ENCODE assay signal across 13 cellular contexts in the genomic region with DNA sequence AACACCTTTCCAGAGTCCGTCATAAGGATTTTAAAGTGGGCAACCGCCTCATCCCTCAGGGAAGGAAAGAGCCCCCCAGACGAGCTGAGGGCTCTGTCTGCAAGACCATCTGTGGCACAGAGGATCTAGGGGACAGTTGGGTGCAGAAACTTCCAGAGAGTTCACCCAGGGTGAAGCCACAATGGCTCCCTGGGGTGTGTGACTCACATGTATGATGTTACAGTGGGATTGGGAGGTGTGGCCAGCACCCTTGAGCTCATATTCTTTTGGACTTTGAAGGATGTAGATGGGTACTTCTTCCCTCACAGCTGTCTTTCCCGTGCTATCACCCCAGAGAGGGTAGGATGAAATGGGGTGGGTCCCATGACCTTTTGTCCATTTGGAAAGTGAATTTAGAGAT.
A peak's percentile ranks its signal among the peaks of the same experiment; 100 is the strongest.
DNase-seq lines count a peak whose midpoint lies in the region; ATAC-seq and TF ChIP-seq lines count a peak whose summit lies in the region.
"Had no signal": no experiment of that assay in that cellular context is flagged by ENCODE, and none has a peak within 500 bp of the region (broad histone marks: within the 10 kb centered on the region; RNA-seq: fewer than 3 reads in every experiment).

No MANE protein-coding gene starts in this region.

- 59% methylated on average over 4 of the region's 4 CpGs for WGBS in mesenchymal stem cell

- H4K8ac ChIP-seq in mesenchymal stem cell (ENCODE audit: low read length), result no peak overlapping the region

- H3K27ac Mint-ChIP-seq in activated CD8-positive, alpha-beta T cell treated with anti-CD3 and anti-CD28 coated beads, Interleukin-2, amount 10 ng/mL, durations not matched to agents 7 days and 5 days, result no peak overlapping the region
- H3K27ac Mint-ChIP-seq: CD4-positive, alpha-beta T cell had no signal

- H3K27me3 Mint-ChIP-seq in activated CD8-positive, alpha-beta T cell treated with anti-CD3 and anti-CD28 coated beads, Interleukin-2, amount 10 ng/mL, durations not matched to agents 7 days and 5 days (ENCODE audit: low read depth), result peaks cover 41% of the 10 kb centered on the region

- no peak overlapping the region for H2AK5ac ChIP-seq in mesenchymal stem cell (ENCODE audit: low read length, severe bottlenecking)

- no peak overlapping the region for H3K4me3 ChIP-seq in BLaER1 treated with 17β-estradiol and CSF1 and Interleukin-3, amounts not matched to agents 10 nM and 100 nM
- H3K4me3 ChIP-seq in mesenchymal stem cell (ENCODE audit: insufficient read depth in 1 of 2, low read depth in 1 of 2, low read length in 2 of 2), result no peak overlapping the region

- no peaks in the 10 kb centered on the region for H3K36me3 Mint-ChIP-seq in activated CD8-positive, alpha-beta T cell treated with anti-CD3 and anti-CD28 coated beads, Interleukin-2, amount 10 ng/mL, durations not matched to agents 7 days and 5 days (ENCODE audit: low read depth)

- no peaks in the 10 kb centered on the region for H3K36me3 ChIP-seq in BLaER1 treated with 17β-estradiol and CSF1 and Interleukin-3, amounts not matched to agents 10 nM and 100 nM
- no peaks in the 10 kb centered on the region for H3K36me3 ChIP-seq in mesenchymal stem cell (ENCODE audit: control insufficient read depth in 1 of 2, insufficient read depth in 2 of 2, low read depth in 1 of 2, low read length in 2 of 2)
- H3K36me3 ChIP-seq: neutrophil had no signal

- no peaks in the 10 kb centered on the region for H3K9me3 Mint-ChIP-seq in activated CD8-positive, alpha-beta T cell treated with anti-CD3 and anti-CD28 coated beads, Interleukin-2, amount 10 ng/mL, durations not matched to agents 7 days and 5 days (ENCODE audit: insufficient read depth)
- H3K9me3 Mint-ChIP-seq: CD4-positive, alpha-beta T cell had no signal

- ATAC-seq in activated CD8-positive, alpha-beta T cell treated with anti-CD3 and anti-CD28 coated beads, Interleukin-2, amount 10 ng/mL, durations not matched to agents 7 days and 5 days, result no peak
- ATAC-seq in GM21515 (IDR thresholded peaks at IDR 0.05; ENCODE audit: unreplicated experiment), result no peak
- ATAC-seq: left colon; stimulated activated naive CD8-positive, alpha-beta T cell treated with anti-CD3 and anti-CD28 coated beads, Interleukin-15, Interleukin-2, amounts not matched to agents 100 U/mL and 50 U/mL, for 24 hours had no signal

- H4K91ac ChIP-seq in mesenchymal stem cell (ENCODE audit: low read length), result no peak overlapping the region

- H2BK120ac ChIP-seq in mesenchymal stem cell (ENCODE audit: low read depth, low read length), result no peak overlapping the region

- no peaks in the 10 kb centered on the region for H3K9me3 ChIP-seq in BLaER1 treated with 17β-estradiol and CSF1 and Interleukin-3, amounts not matched to agents 10 nM and 100 nM (replicated peaks in 1 of 11)
- no peaks in the 10 kb centered on the region for H3K9me3 ChIP-seq in mesenchymal stem cell (ENCODE audit: control insufficient read depth, low read length)
- H3K9me3 ChIP-seq: neutrophil had no signal

- no peak overlapping the region for H3K27ac ChIP-seq in BLaER1 treated with 17β-estradiol and CSF1 and Interleukin-3, amounts not matched to agents 10 nM and 100 nM
- H3K27ac ChIP-seq in mesenchymal stem cell (ENCODE audit: low read length, poor library complexity, severe bottlenecking), result no peak overlapping the region
- H3K27ac ChIP-seq: neutrophil, VCaP had no signal

- H3K79me1 ChIP-seq in mesenchymal stem cell (replicated peaks; ENCODE audit: low read length, poor library complexity, severe bottlenecking), result no peaks in the 10 kb centered on the region

- H3K14ac ChIP-seq in mesenchymal stem cell (ENCODE audit: low read length in 2 of 2), result no peak overlapping the region

- no peak overlapping the region for H2BK15ac ChIP-seq in mesenchymal stem cell (ENCODE audit: low read depth, poor library complexity, severe bottlenecking)

- peak overlapping the region; percentile 25 to 98 (median 68); a peak in 21 of 22 replicates for H3K4me2 ChIP-seq in BLaER1 treated with 17β-estradiol and CSF1 and Interleukin-3, amounts not matched to agents 10 nM and 100 nM
- no peak overlapping the region for H3K4me2 ChIP-seq in mesenchymal stem cell (ENCODE audit: low read length, poor library complexity, severe bottlenecking)

- no peak overlapping the region for H3K4ac ChIP-seq in mesenchymal stem cell (ENCODE audit: low read depth in 1 of 2, low read length in 2 of 2)

- peak; percentile 51 for DNase-seq in astrocyte of the hippocampus (ENCODE audit: low read depth, low spot score)
- DNase-seq in mesenchymal stem cell, result peak; percentile 82
- no peak for DNase-seq in HEK293T (ENCODE audit: extremely low spot score)
- no peak for DNase-seq in activated CD8-positive, alpha-beta T cell treated with anti-CD3 and anti-CD28 coated beads, Interleukin-2, amount 10 ng/mL, durations not matched to agents 7 days and 5 days
- no peak for DNase-seq in NCI-H1930 (lab: John Stamatoyannopoulos, UW)
- DNase-seq: CD4-positive, alpha-beta T cell; left colon; stimulated activated naive CD8-positive, alpha-beta T cell treated with anti-CD3 and anti-CD28 coated beads, Interleukin-15, Interleukin-2, amounts not matched to agents 100 U/mL and 50 U/mL, for 24 hours had no signal

- H3K4me3 Mint-ChIP-seq in activated CD8-positive, alpha-beta T cell treated with anti-CD3 and anti-CD28 coated beads, Interleukin-2, amount 10 ng/mL, durations not matched to agents 7 days and 5 days, result no peak overlapping the region
- H3K4me3 Mint-ChIP-seq: CD4-positive, alpha-beta T cell had no signal

- H2AFZ ChIP-seq in mesenchymal stem cell (ENCODE audit: low read depth, low read length), result no peak overlapping the region

- H3K27me3 ChIP-seq in BLaER1 treated with 17β-estradiol and CSF1 and Interleukin-3, amounts not matched to agents 10 nM and 100 nM, result peaks cover 50 to 61% (median 53%) of the 10 kb centered on the region in 11 experiments
- H3K27me3 ChIP-seq in mesenchymal stem cell (ENCODE audit: control insufficient read depth in 1 of 2, insufficient read depth in 1 of 2, low read length in 2 of 2), result peaks cover 48 to 53% of the 10 kb centered on the region in 2 experiments

- TF ChIP-seq EP300 in Ishikawa (IDR thresholded peaks at IDR 0.05; ENCODE audit: borderline replicate concordance), result peak; percentile 38; the same call in 1 of the 2 replicates

- H4K20me1 ChIP-seq in BLaER1 treated with 17β-estradiol and CSF1 and Interleukin-3, amounts not matched to agents 10 nM and 100 nM, result peaks cover 0 to 29% (median 0%) of the 10 kb centered on the region in 11 experiments; a peak in 8 of 22 replicates

- CTCF ChIA-PET in HEK293T (lab: Yijun Ruan, JAX), result interaction anchor here (1.2 to 3.2 kb wide), 2 partner anchors 11 to 12 kb away, joined by 5 to 14 read pairs; no protein-coding TSS in a partner anchor
- CTCF ChIA-PET in activated CD8-positive, alpha-beta T cell treated with anti-CD3 and anti-CD28 coated beads, Interleukin-2, amount 10 ng/mL, durations not matched to agents 7 days and 5 days (lab: Charles Lee), result interaction anchor here (1.4 kb wide), 1 partner anchor 11 kb away, joined by 3 read pairs; no protein-coding TSS in a partner anchor

- H3K18ac ChIP-seq in mesenchymal stem cell (ENCODE audit: low read depth in 1 of 2, low read length in 2 of 2), result no peak overlapping the region

- TF ChIP-seq RAD21 in Ishikawa (IDR thresholded peaks at IDR 0.05; ENCODE audit: low read depth), result no peak

- peaks cover 34 to 65% (median 48%) of the 10 kb centered on the region in 10 experiments for H3K4me1 ChIP-seq in BLaER1 treated with 17β-estradiol and CSF1 and Interleukin-3, amounts not matched to agents 10 nM and 100 nM
- peaks cover 31% of the 10 kb centered on the region for H3K4me1 ChIP-seq in mesenchymal stem cell (ENCODE audit: control insufficient read depth, insufficient read depth, low read depth, low read length)

- no peak overlapping the region for H2BK5ac ChIP-seq in mesenchymal stem cell (ENCODE audit: low read depth, low read length, poor library complexity, severe bottlenecking)

- no peak overlapping the region for H3K23ac ChIP-seq in mesenchymal stem cell (ENCODE audit: low read length in 2 of 2)

- POLR2A ChIA-PET in HEK293T (lab: Yijun Ruan, JAX), result no interaction called here
- POLR2A ChIA-PET in activated CD8-positive, alpha-beta T cell treated with anti-CD3 and anti-CD28 coated beads, Interleukin-2, amount 10 ng/mL, durations not matched to agents 7 days and 5 days (lab: Charles Lee), result interaction anchor here (0.9 kb wide), 1 partner anchor 101 kb away, joined by 4 read pairs; no protein-coding TSS in a partner anchor

- H3K4me1 Mint-ChIP-seq in activated CD8-positive, alpha-beta T cell treated with anti-CD3 and anti-CD28 coated beads, Interleukin-2, amount 10 ng/mL, durations not matched to agents 7 days and 5 days (ENCODE audit: low read depth), result peaks cover 11% of the 10 kb centered on the region

- no peak overlapping the region for H3K9ac ChIP-seq in BLaER1 treated with 17β-estradiol and CSF1 and Interleukin-3, amounts not matched to agents 10 nM and 100 nM
- no peak overlapping the region for H3K9ac ChIP-seq in mesenchymal stem cell (ENCODE audit: low read length)

- H2BK12ac ChIP-seq in mesenchymal stem cell (ENCODE audit: low read length in 2 of 2), result no peak overlapping the region

TF ChIP-seq in Ishikawa, 13 proteins besides CTCF, POLR2A, EP300 and RAD21 (continues in another document):
- TF ChIP-seq EGR1 (IDR thresholded peaks at IDR 0.05) (no peak), TEAD4 (IDR thresholded peaks at IDR 0.05) (no peak), ZBTB7A (IDR thresholded peaks at IDR 0.05; ENCODE audit: low read depth) (no peak)
- TF ChIP-seq, protein P1, sequence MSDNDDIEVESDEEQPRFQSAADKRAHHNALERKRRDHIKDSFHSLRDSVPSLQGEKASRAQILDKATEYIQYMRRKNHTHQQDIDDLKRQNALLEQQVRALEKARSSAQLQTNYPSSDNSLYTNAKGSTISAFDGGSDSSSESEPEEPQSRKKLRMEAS (IDR thresholded peaks at IDR 0.05), result no peak

TF ChIP-seq in HEK293T, 16 proteins besides CTCF, POLR2A, EP300 and RAD21:
- TF ChIP-seq SP1 (IDR thresholded peaks at IDR 0.05), result no peak
- no peak for TF ChIP-seq NFRKB (IDR thresholded peaks at IDR 0.05)
- no peak for TF ChIP-seq FOXA1 (IDR thresholded peaks at IDR 0.05)
- no peak for TF ChIP-seq CTBP1 (IDR thresholded peaks at IDR 0.05; ENCODE audit: borderline replicate concordance)
- TF ChIP-seq SUZ12 (IDR thresholded peaks at IDR 0.05), result no peak
TF ChIP-seq in HEK293T: peak in this region for 0.

Comparison
In these comparisons a context has a peak if more than half of its experiments do, and no peak if none do; other contexts are left out.
1. DNase-seq: peak in astrocyte of the hippocampus (single experiment) and mesenchymal stem cell (single experiment); none in HEK293T (single experiment), activated CD8-positive, alpha-beta T cell treated with anti-CD3 and anti-CD28 coated beads, Interleukin-2, amount 10 ng/mL, durations not matched to agents 7 days and 5 days (single experiment) and NCI-H1930 (0 of 2).